2 cellular contexts compared by ENCODE assay signal in genomic region chr9:99057665-99058625, GRCh38.
TF ChIP-seq lines count a peak whose summit lies in the region.

No MANE protein-coding gene starts in this region.

TF ChIP-seq in liver, 16 proteins besides CTCF, POLR2A, EP300 and RAD21 (continued from another document):
- TF ChIP-seq REST (IDR thresholded peaks at IDR 0.05) (no peak), RXRA (IDR thresholded peaks at IDR 0.05) (no peak), SP1 (IDR thresholded peaks at IDR 0.05) (no peak), ATF3 (IDR thresholded peaks at IDR 0.05) (no peak), NR2F2 (IDR thresholded peaks at IDR 0.05) (no peak), YY1 (IDR thresholded peaks at IDR 0.05) (no peak), ZBTB33 (IDR thresholded peaks at IDR 0.05) (no peak)

TF ChIP-seq in HepG2, 621 proteins besides CTCF, POLR2A, EP300 and RAD21 (continued from another document):
- TF ChIP-seq ATF2 (CRISPR knock-in tag; IDR thresholded peaks at IDR 0.05) = no peak
- TF ChIP-seq E2F5 (CRISPR knock-in tag; conservative IDR thresholded peaks at IDR 0.05) = no peak
- no peak for TF ChIP-seq LBX2 (CRISPR knock-in tag; IDR thresholded peaks at IDR 0.05; ENCODE audit: borderline replicate concordance)
- TF ChIP-seq ZXDC (CRISPR knock-in tag; IDR thresholded peaks at IDR 0.05) = no peak
- TF ChIP-seq SALL1 (CRISPR knock-in tag; IDR thresholded peaks at IDR 0.05) = no peak
- TF ChIP-seq ZBTB39 (CRISPR knock-in tag; IDR thresholded peaks at IDR 0.05) = no peak
- no peak for TF ChIP-seq ZNF770 (CRISPR knock-in tag; IDR thresholded peaks at IDR 0.05)
- no peak for TF ChIP-seq ZNF607 (CRISPR knock-in tag; IDR thresholded peaks at IDR 0.05; ENCODE audit: borderline replicate concordance)
- TF ChIP-seq SRY (CRISPR knock-in tag; IDR thresholded peaks at IDR 0.05) = no peak
- TF ChIP-seq JUNB (CRISPR knock-in tag; IDR thresholded peaks at IDR 0.05; ENCODE audit: borderline replicate concordance) = no peak
- TF ChIP-seq ZNF790 (CRISPR knock-in tag; IDR thresholded peaks at IDR 0.05; ENCODE audit: borderline replicate concordance) = no peak
- no peak for TF ChIP-seq ZBTB2 (CRISPR knock-in tag; IDR thresholded peaks at IDR 0.05; ENCODE audit: low read depth)
- TF ChIP-seq JUN (CRISPR knock-in tag; IDR thresholded peaks at IDR 0.05) = no peak
